Comparison of ENCODE assay signal across 10 cellular contexts in the genomic region with DNA sequence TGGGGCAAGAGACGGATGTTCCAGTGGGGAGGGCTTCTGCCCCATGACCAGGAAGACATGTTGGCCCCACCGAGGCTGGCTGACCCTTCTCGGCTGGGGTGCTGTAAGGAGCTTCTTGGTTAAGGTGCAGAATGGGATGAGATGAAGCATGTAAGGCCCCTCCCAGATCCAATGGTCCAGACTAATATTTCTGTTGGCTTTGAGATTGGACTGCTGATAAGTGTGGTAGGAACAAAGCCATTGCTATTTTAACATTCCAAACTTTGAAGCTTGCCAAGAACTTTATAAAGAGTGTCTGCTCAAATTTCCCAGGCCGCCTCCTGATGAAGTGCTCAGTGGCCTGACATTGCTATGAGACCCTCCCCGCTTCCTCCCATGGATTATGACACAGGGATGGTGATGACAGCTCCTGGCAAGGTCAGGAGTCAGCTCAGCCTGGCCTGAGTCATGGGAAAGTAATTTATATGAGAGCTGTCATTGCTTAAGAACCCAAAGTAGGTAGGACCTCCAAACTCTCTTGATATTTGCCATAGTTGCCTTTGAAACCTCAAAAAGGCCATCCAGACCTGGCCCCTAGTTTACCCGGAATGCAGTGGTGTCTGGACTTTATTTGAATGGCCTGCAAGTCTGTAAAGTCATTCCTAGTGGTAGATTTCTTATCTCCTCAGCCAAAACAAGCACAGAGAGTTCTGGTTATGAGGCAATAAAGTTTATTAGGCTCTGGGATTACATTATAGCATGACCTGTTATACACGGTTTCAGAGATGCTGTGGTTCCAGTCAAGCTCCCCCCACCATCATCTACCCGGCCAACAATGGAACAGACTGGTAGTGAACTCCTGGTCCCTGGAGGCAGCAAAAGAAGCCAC. TPM values are rescaled to one million over a fixed set of nuclear protein-coding genes. Genes with fewer than 3 reads are reported as not detected.
DNase-seq lines count a peak whose midpoint lies in the region; ATAC-seq and TF ChIP-seq lines count a peak whose summit lies in the region.
"Had no signal": no experiment of that assay in that cellular context is flagged by ENCODE, and none has a peak within 500 bp of the region (broad histone marks: within the 10 kb centered on the region; RNA-seq: fewer than 3 reads in every experiment).

No MANE protein-coding gene starts in this region.

- ATAC-seq in omental fat pad (ENCODE audit: low FRiP score): peak; percentile 90

- H3K27me3 ChIP-seq in BJ (ENCODE audit: control insufficient read depth, insufficient read depth, low read length): 0 out of 2 replicates have a peak, but pooled peaks cover under 1% of the 10 kb centered on the region

- no peaks in the 10 kb centered on the region for H3K36me3 ChIP-seq in BJ (ENCODE audit: control insufficient read depth, insufficient read depth, low read length)

- TF ChIP-seq CTCF in BJ (IDR thresholded peaks at IDR 0.05; ENCODE audit: insufficient read depth, low read depth, low read length): no peak
- no peak for TF ChIP-seq CTCF in omental fat pad (IDR thresholded peaks at IDR 0.05)
- TF ChIP-seq CTCF in GM10248 (IDR thresholded peaks at IDR 0.05; ENCODE audit: control extremely low read depth, extremely low read depth, low read depth, missing control alignments): no peak

- H3K4me3 ChIP-seq in BJ (ENCODE audit: low read depth, low read length): no peak overlapping the region

- DNase-seq in BJ (ENCODE audit: low read depth) (peak; percentile 100), fibroblast of gingiva (ENCODE audit: low read depth) (peak; percentile 95), omental fat pad (ENCODE audit: low spot score) (no peak), C1 segment of cervical spinal cord (lab: John Stamatoyannopoulos, UW) (no peak), D341Med (ENCODE audit: low spot score) (no peak), NCI-H345 treated with DMSO at 0.1 percent for 48 hours (lab: John Stamatoyannopoulos, UW; ENCODE audit: unreplicated experiment) (no peak), GM10248 (ENCODE audit: extremely low spot score) (no peak)
- DNase-seq: GDM1 had no signal

- POLR2A ChIA-PET in BJ (lab: Charles Lee): no interaction called here
- POLR2A ChIA-PET in GM10248 (lab: Yijun Ruan, JAX): no interaction called here

- CTCF ChIA-PET in BJ (lab: Yijun Ruan, JAX) (interaction anchor here (0.8 to 3.0 kb wide), 11 partner anchors 13 to 111 kb away, joined by 3 to 21 read pairs (median 3); a partner anchor contains a TSS), GM10248 (lab: Yijun Ruan, JAX) (interaction anchor here (1.1 to 2.4 kb wide), 4 partner anchors 21 to 112 kb away, joined by 3 to 12 read pairs (median 4); no protein-coding TSS in a partner anchor)

TF ChIP-seq in PFSK-1, 5 proteins besides CTCF, POLR2A, EP300 and RAD21:
- TF ChIP-seq, protein P1, sequence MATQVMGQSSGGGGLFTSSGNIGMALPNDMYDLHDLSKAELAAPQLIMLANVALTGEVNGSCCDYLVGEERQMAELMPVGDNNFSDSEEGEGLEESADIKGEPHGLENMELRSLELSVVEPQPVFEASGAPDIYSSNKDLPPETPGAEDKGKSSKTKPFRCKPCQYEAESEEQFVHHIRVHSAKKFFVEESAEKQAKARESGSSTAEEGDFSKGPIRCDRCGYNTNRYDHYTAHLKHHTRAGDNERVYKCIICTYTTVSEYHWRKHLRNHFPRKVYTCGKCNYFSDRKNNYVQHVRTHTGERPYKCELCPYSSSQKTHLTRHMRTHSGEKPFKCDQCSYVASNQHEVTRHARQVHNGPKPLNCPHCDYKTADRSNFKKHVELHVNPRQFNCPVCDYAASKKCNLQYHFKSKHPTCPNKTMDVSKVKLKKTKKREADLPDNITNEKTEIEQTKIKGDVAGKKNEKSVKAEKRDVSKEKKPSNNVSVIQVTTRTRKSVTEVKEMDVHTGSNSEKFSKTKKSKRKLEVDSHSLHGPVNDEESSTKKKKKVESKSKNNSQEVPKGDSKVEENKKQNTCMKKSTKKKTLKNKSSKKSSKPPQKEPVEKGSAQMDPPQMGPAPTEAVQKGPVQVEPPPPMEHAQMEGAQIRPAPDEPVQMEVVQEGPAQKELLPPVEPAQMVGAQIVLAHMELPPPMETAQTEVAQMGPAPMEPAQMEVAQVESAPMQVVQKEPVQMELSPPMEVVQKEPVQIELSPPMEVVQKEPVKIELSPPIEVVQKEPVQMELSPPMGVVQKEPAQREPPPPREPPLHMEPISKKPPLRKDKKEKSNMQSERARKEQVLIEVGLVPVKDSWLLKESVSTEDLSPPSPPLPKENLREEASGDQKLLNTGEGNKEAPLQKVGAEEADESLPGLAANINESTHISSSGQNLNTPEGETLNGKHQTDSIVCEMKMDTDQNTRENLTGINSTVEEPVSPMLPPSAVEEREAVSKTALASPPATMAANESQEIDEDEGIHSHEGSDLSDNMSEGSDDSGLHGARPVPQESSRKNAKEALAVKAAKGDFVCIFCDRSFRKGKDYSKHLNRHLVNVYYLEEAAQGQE (IDR thresholded peaks at IDR 0.05; ENCODE audit: insufficient read depth in 1 of 2, low read depth in 2 of 2, low read length in 2 of 2): peak in 1 of 2 experiments; percentile 65; a peak in 1 of 4 replicates
- TF ChIP-seq SIN3A (IDR thresholded peaks at IDR 0.05; ENCODE audit: borderline replicate concordance, insufficient read depth, low read length) (peak; percentile 70; the same call in 1 of the 2 replicates), FOXP2 (optimal IDR thresholded peaks at IDR 0.05; ENCODE audit: borderline replicate concordance, extremely low read depth, extremely low read length, insufficient read depth) (peak; percentile 84), POLR2AphosphoS5 (IDR thresholded peaks at IDR 0.05; ENCODE audit: low read depth, low read length) (peak; percentile 20; the same call in 1 of the 2 replicates), TAF1 (IDR thresholded peaks at IDR 0.05; ENCODE audit: borderline replicate concordance, insufficient read depth, low read length) (no peak)

RNA-seq across cellular contexts. Expression of a gene that starts 55.2 kb away (rescaled TPM):
- polyA plus RNA-seq in BJ (2011; rRNA removed): 313 and 397 TPM in 2 replicates
- 229 and 254 TPM in 2 replicates for polyA minus RNA-seq in BJ (2011; rRNA and poly(A)+ RNA removed)
- polyA plus RNA-seq in PFSK-1 (2012; ENCODE audit: insufficient read length, low read depth): 0.72 TPM
- 100 to 1,000 TPM in 1 of 4 donors, 10 to 100 TPM in 3; 72.0 to 200 (median 73.4) TPM for total RNA-seq in omental fat pad
- polyA plus RNA-seq: neural cell had no signal

Comparison
In these comparisons a context has a peak if more than half of its experiments do, and no peak if none do; other contexts are left out.
1. DNase-seq: peak in BJ (single experiment) and fibroblast of gingiva (single experiment); none in omental fat pad (single experiment), C1 segment of cervical spinal cord (0 of 14), D341Med (single experiment), NCI-H345 treated with DMSO at 0.1 percent for 48 hours (single experiment) and GM10248 (single experiment).